33 cellular contexts compared by ENCODE assay signal in the genomic region with DNA sequence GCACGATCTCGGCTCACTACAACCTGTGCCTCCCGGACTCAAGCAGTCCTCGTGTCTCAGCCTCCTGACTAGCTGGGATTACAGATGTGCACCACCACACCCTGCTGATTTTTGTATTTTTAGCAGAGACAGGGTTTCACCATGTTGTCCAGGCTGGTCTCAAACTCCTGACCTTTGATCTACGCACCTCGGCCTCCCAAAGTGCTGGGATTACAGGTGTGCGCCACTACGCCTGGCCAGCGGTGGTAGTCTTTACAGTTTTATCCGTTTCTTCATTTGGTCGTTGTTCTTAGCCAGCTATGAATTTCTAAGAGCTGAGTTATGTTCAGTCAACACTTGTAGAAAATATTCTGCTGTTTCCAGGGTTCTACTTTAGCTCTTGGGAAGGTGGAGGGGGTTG. TPM values are rescaled to one million over a fixed set of nuclear protein-coding genes. Genes with fewer than 3 reads are reported as not detected.
"Had no signal": no experiment of that assay in that cellular context is flagged by ENCODE, and none has a peak within 500 bp of the region (broad histone marks: within the 10 kb centered on the region; RNA-seq: fewer than 3 reads in every experiment).

No MANE protein-coding gene starts in this region.

- H3K4me1 Mint-ChIP-seq: activated CD4-positive, alpha-beta T cell treated with anti-CD3 and anti-CD28 coated beads, Interleukin-2, amount 10 ng/mL, durations not matched to agents 24 days and 14 days; activated naive CD8-positive, alpha-beta T cell treated with anti-CD3 and anti-CD28 coated beads, Interleukin-2, amount 50 U/mL, for 24 hours; brain had no signal

- H3K27ac Mint-ChIP-seq: activated CD4-positive, alpha-beta memory T cell treated with anti-CD3 and anti-CD28 coated beads for 36 hours; activated CD4-positive, alpha-beta T cell treated with anti-CD3 and anti-CD28 coated beads for 36 hours; activated CD4-positive, alpha-beta T cell treated with anti-CD3 and anti-CD28 coated beads, Interleukin-2, amount 10 ng/mL, durations not matched to agents 24 days and 14 days; activated CD8-positive, alpha-beta T cell treated with anti-CD3 and anti-CD28 coated beads, Interleukin-2, amount 10 ng/mL, durations not matched to agents 7 days and 5 days; activated naive CD4-positive, alpha-beta T cell treated with anti-CD3 and anti-CD28 coated beads, Interleukin-2, amount 50 U/mL, for 24 hours; activated naive CD8-positive, alpha-beta T cell treated with anti-CD3 and anti-CD28 coated beads for 36 hours; activated naive CD8-positive, alpha-beta T cell treated with anti-CD3 and anti-CD28 coated beads, Interleukin-2, amount 50 U/mL, for 24 hours; dendritic cell treated with granulocyte-macrophage colony-stimulating factor and Interleukin-4, amounts not matched to agents 40 ng/mL and 50 ng/mL, for 4 days had no signal

- H3K4me3 Mint-ChIP-seq: activated CD4-positive, alpha-beta memory T cell treated with anti-CD3 and anti-CD28 coated beads for 36 hours; activated CD4-positive, alpha-beta T cell treated with anti-CD3 and anti-CD28 coated beads for 36 hours; activated CD4-positive, alpha-beta T cell treated with anti-CD3 and anti-CD28 coated beads, Interleukin-2, amount 10 ng/mL, durations not matched to agents 24 days and 14 days; activated CD8-positive, alpha-beta T cell treated with anti-CD3 and anti-CD28 coated beads, Interleukin-2, amount 10 ng/mL, durations not matched to agents 7 days and 5 days; activated naive CD4-positive, alpha-beta T cell treated with anti-CD3 and anti-CD28 coated beads, Interleukin-2, amount 50 U/mL, for 24 hours; activated naive CD8-positive, alpha-beta T cell treated with anti-CD3 and anti-CD28 coated beads for 36 hours; activated naive CD8-positive, alpha-beta T cell treated with anti-CD3 and anti-CD28 coated beads, Interleukin-2, amount 50 U/mL, for 24 hours; brain; dendritic cell treated with granulocyte-macrophage colony-stimulating factor and Interleukin-4, amounts not matched to agents 40 ng/mL and 50 ng/mL, for 4 days had no signal

- ATAC-seq: activated CD4-positive, alpha-beta T cell treated with anti-CD3 and anti-CD28 coated beads for 36 hours; activated CD8-positive, alpha-beta T cell treated with anti-CD3 and anti-CD28 coated beads, Interleukin-2, amount 10 ng/mL, durations not matched to agents 7 days and 5 days; activated naive CD8-positive, alpha-beta T cell treated with anti-CD3 and anti-CD28 coated beads, Interleukin-2, amount 50 U/mL, for 24 hours; foreskin keratinocyte; gastrocnemius medialis; heart left ventricle had no signal

- H3K27me3 ChIP-seq: adrenal gland, breast epithelium, cardiac muscle cell, dorsolateral prefrontal cortex, esophagus muscularis mucosa, foreskin keratinocyte, gastrocnemius medialis, heart left ventricle had no signal

- H3K27me3 Mint-ChIP-seq: activated CD4-positive, alpha-beta memory T cell treated with anti-CD3 and anti-CD28 coated beads for 36 hours; activated CD4-positive, alpha-beta T cell treated with anti-CD3 and anti-CD28 coated beads for 36 hours; activated CD4-positive, alpha-beta T cell treated with anti-CD3 and anti-CD28 coated beads, Interleukin-2, amount 10 ng/mL, durations not matched to agents 24 days and 14 days; activated naive CD4-positive, alpha-beta T cell treated with anti-CD3 and anti-CD28 coated beads, Interleukin-2, amount 50 U/mL, for 24 hours; activated naive CD8-positive, alpha-beta T cell treated with anti-CD3 and anti-CD28 coated beads for 36 hours; activated naive CD8-positive, alpha-beta T cell treated with anti-CD3 and anti-CD28 coated beads, Interleukin-2, amount 50 U/mL, for 24 hours; brain; dendritic cell treated with granulocyte-macrophage colony-stimulating factor and Interleukin-4, amounts not matched to agents 40 ng/mL and 50 ng/mL, for 4 days had no signal

- H3K27ac ChIP-seq: adrenal gland, breast epithelium, cardiac muscle cell, coronary artery, esophagus muscularis mucosa, foreskin keratinocyte, gastrocnemius medialis, heart left ventricle had no signal

- H3K4me1 ChIP-seq: adrenal gland, breast epithelium, esophagus muscularis mucosa, foreskin keratinocyte, gastrocnemius medialis had no signal

- H3K9me3 Mint-ChIP-seq: activated CD4-positive, alpha-beta memory T cell treated with anti-CD3 and anti-CD28 coated beads for 36 hours; activated CD4-positive, alpha-beta T cell treated with anti-CD3 and anti-CD28 coated beads, Interleukin-2, amount 10 ng/mL, durations not matched to agents 24 days and 14 days; activated naive CD4-positive, alpha-beta T cell treated with anti-CD3 and anti-CD28 coated beads, Interleukin-2, amount 50 U/mL, for 24 hours; activated naive CD8-positive, alpha-beta T cell treated with anti-CD3 and anti-CD28 coated beads for 36 hours; activated naive CD8-positive, alpha-beta T cell treated with anti-CD3 and anti-CD28 coated beads, Interleukin-2, amount 50 U/mL, for 24 hours; dendritic cell treated with granulocyte-macrophage colony-stimulating factor and Interleukin-4, amounts not matched to agents 40 ng/mL and 50 ng/mL, for 4 days had no signal

- DNase-seq: activated CD4-positive, alpha-beta memory T cell treated with anti-CD3 and anti-CD28 coated beads for 36 hours; activated CD4-positive, alpha-beta T cell treated with anti-CD3 and anti-CD28 coated beads for 36 hours; activated CD4-positive, alpha-beta T cell treated with anti-CD3 and anti-CD28 coated beads, Interleukin-2, amount 10 ng/mL, durations not matched to agents 24 days and 14 days; activated CD4-positive, CD25-positive, alpha-beta regulatory T cell; activated CD4-positive, CD25-positive, alpha-beta regulatory T cell treated with anti-CD3 and anti-CD28 coated beads, Interleukin-2, amount 50 U/mL, for 72 hours; activated CD8-positive, alpha-beta T cell treated with anti-CD3 and anti-CD28 coated beads, Interleukin-2, amount 10 ng/mL, durations not matched to agents 7 days and 5 days; activated effector memory CD4-positive, alpha-beta T cell treated with Interleukin-2 at 50 U/mL for 16 hours; activated gamma-delta T cell treated with Interleukin-2 at 50 U/mL for 16 hours; activated naive CD4-positive, alpha-beta T cell treated with Interleukin-2 at 50 U/mL for 16 hours; activated naive CD8-positive, alpha-beta T cell treated with anti-CD3 and anti-CD28 coated beads for 36 hours; activated naive CD8-positive, alpha-beta T cell treated with anti-CD3 and anti-CD28 coated beads, Interleukin-2, amount 50 U/mL, for 24 hours; activated T-cell treated with anti-CD3 and anti-CD28 coated beads, Interleukin-2, amount 50 U/mL, for 48 hours; adrenal gland; amygdala; aorta; central memory CD4-positive, alpha-beta T cell; cerebellar nuclear complex; dorsolateral prefrontal cortex; effector memory CD4-positive, alpha-beta T cell; erythroblast; foreskin keratinocyte; gastrocnemius medialis; glutamatergic neuron; heart left ventricle; T-helper 1 cell; T-helper 2 cell had no signal

- H3K9me3 ChIP-seq: adrenal gland, breast epithelium, esophagus muscularis mucosa, gastrocnemius medialis, heart left ventricle had no signal

- H3K4me3 ChIP-seq: adrenal gland, breast epithelium, cardiac muscle cell, coronary artery, dorsolateral prefrontal cortex, esophagus muscularis mucosa, gastrocnemius medialis, heart left ventricle had no signal

RNA-seq across cellular contexts. Expression of gene AKNAD1, which starts 53.3 kb away (rescaled TPM):
- total RNA-seq: activated CD4-positive, alpha-beta memory T cell treated with anti-CD3 and anti-CD28 coated beads for 36 hours; activated CD4-positive, alpha-beta T cell treated with anti-CD3 and anti-CD28 coated beads for 36 hours; activated CD4-positive, alpha-beta T cell treated with anti-CD3 and anti-CD28 coated beads, Interleukin-2, amount 10 ng/mL, durations not matched to agents 24 days and 14 days; activated CD8-positive, alpha-beta T cell treated with anti-CD3 and anti-CD28 coated beads, Interleukin-2, amount 10 ng/mL, durations not matched to agents 7 days and 5 days; activated naive CD8-positive, alpha-beta T cell treated with anti-CD3 and anti-CD28 coated beads for 36 hours; cardiac muscle cell had no signal
- polyA plus RNA-seq: aorta, cardiac muscle cell had no signal
